Comparison of ENCODE assay signal across 8 cellular contexts in genomic region chr11:32090774-32091370, GRCh38. TPM values are rescaled to one million over a fixed set of nuclear protein-coding genes. Genes with fewer than 3 reads are reported as not detected.
DNase-seq lines count a peak whose midpoint lies in the region; ATAC-seq, FAIRE-seq and TF ChIP-seq lines count a peak whose summit lies in the region.

Gene RCN1, plus strand, starts transcription at chr11:32091074. Its CDS starts 123 bp downstream, at chr11:32091197.

- CTCF ChIA-PET in GM12878 (lab: Yijun Ruan, JAX): no interaction called here

- peak within 1 kb of the TSS; percentile 94 for H3K4me3 ChIP-seq in GM12878
- peak within 1 kb of the TSS; percentile 71 for H3K4me3 ChIP-seq in retinal pigment epithelial cell (ENCODE audit: low read length)

- peak within 1 kb of the TSS; percentile 91 for H3K4me2 ChIP-seq in GM12878 (ENCODE audit: control insufficient read depth, insufficient read depth)

- POLR2A ChIA-PET in GM12878 (lab: Charles Lee): interaction anchor here (1.1 to 1.7 kb wide), 3 partner anchors 13 to 59 kb away, joined by 4 to 11 read pairs (median 5); no protein-coding TSS in a partner anchor

- H3K79me2 ChIP-seq in GM12878 (ENCODE audit: control insufficient read depth, insufficient read depth, low read length): peaks cover 54% of the 10 kb centered on the region

- intact Hi-C loops in GM12878 (cut with micrococcal nuclease; ENCODE audit: unreplicated experiment): no loop called here

- FAIRE-seq in GM12878 (lab: Jason Lieb, UNC): no peak

- H3K36me3 ChIP-seq in GM12878 (ENCODE audit: control insufficient read depth in 2 of 2, insufficient read depth in 2 of 2, low read length in 1 of 2): 0 out of 4 replicates have a peak, but pooled peaks cover 0 to 2% of the 10 kb centered on the region in 2 experiments

- SMC1A ChIA-PET in GM12878 (lab: Charles Lee; ENCODE audit: uncharacterized antibody, unreplicated experiment): interaction anchor here (1.5 kb wide), 2 partner anchors 16 to 92 kb away, joined by 3 to 8 read pairs; no protein-coding TSS in a partner anchor

- BruUV-seq in GM12878 (replicated peaks; lab: Mats Ljungman, UMichigan): no TSS peak

- RAD21 ChIA-PET in GM12878 (lab: Charles Lee; ENCODE audit: unreplicated experiment): interaction anchor here (0.8 to 1.3 kb wide), 3 partner anchors 16 to 88 kb away, joined by 3 to 4 read pairs (median 3); no protein-coding TSS in a partner anchor

- H4K20me1 ChIP-seq in GM12878 (ENCODE audit: control insufficient read depth, insufficient read depth): no peaks in the 10 kb centered on the region

- no peak for TF ChIP-seq RAD21 in GM12878 (IDR thresholded peaks at IDR 0.05; ENCODE audit: insufficient read depth, low read depth, low read length)

- TF ChIP-seq POLR2A in GM12878 (IDR thresholded peaks at IDR 0.05; ENCODE audit: low read depth, low read length): peak; percentile 78

- peak within 1 kb of the TSS; percentile 94 for H3K9ac ChIP-seq in GM12878 (ENCODE audit: control insufficient read depth, insufficient read depth, low read length)

- H3K27me3 ChIP-seq in GM12878 (replicated peaks in 1 of 2; ENCODE audit: control insufficient read depth in 2 of 2, insufficient read depth in 2 of 2, low read length in 1 of 2): no peaks in the 10 kb centered on the region

- peaks cover 13% of the 10 kb centered on the region for H3K4me1 ChIP-seq in GM12878 (ENCODE audit: control insufficient read depth, insufficient read depth, low read length)

- in situ Hi-C loops in KBM-7 (cut with MboI; ENCODE audit: low pct_unique_long_range_greater_than_20kb, low sequenced_read_pairs): no loop called here
- in situ Hi-C loops in GM12878 (cut with MboI): loop anchor here (25.0 kb wide), 1 partner anchor 1754 kb away; no protein-coding TSS in a partner anchor

- H2AFZ ChIP-seq in GM12878 (ENCODE audit: control insufficient read depth, low read depth, low read length): peak within 1 kb of the TSS; percentile 76

- peak; percentile 50 for ATAC-seq in GM21723 (IDR thresholded peaks at IDR 0.05; ENCODE audit: unreplicated experiment)
- peak; percentile 80 for ATAC-seq in GM12878

- TF ChIP-seq EP300 in GM12878 (IDR thresholded peaks at IDR 0.05; ENCODE audit: borderline replicate concordance in 1 of 2, control insufficient read depth in 1 of 2, low read depth in 2 of 2, low read length in 2 of 2): no peak

- no peaks in the 10 kb centered on the region; the same call in 2 of the 3 replicates for H3K9me3 ChIP-seq in GM12878 (replicated peaks; ENCODE audit: control insufficient read depth, insufficient read depth, low read length)

- H3K27ac ChIP-seq in GM12878 (ENCODE audit: control insufficient read depth, insufficient read depth): peak within 1 kb of the TSS; percentile 95

- DNase-seq in ELR (ENCODE audit: low read depth) (peak; percentile 79), KBM-7 (peak; percentile 82), T-helper 2 cell (peak in 3 of 5 experiments; percentile 11 to 61 (median 12)), GM12878 (ENCODE audit: low read depth, low spot score) (no peak), hypothalamus (lab: John Stamatoyannopoulos, UW) (peak in 40 of 51 donors; percentile 9 to 72 (median 37)), retinal pigment epithelial cell (ENCODE audit: low read depth) (peak; percentile 15), HPDE6-E6E7 (ENCODE audit: extremely low spot score) (no peak)

- TF ChIP-seq CTCF in GM12878 (IDR thresholded peaks at IDR 0.05 in 2 of 3, conservative IDR thresholded peaks at IDR 0.05 in 1 of 3; ENCODE audit: control insufficient read depth in 2 of 3, extremely low read depth in 1 of 3, insufficient read depth in 1 of 3, low read depth in 3 of 3, low read length in 3 of 3) (no peak), retinal pigment epithelial cell (conservative IDR thresholded peaks at IDR 0.05; ENCODE audit: low read depth, low read length) (no peak)

- WGBS in GM12878 (ENCODE audit: insufficient coverage, insufficient replicate concordance, low lambda C conversion rate, missing lambda C conversion rate): under 1% methylated on average over 57 of the region's 69 CpGs

TF ChIP-seq in GM12878, 131 proteins besides CTCF, POLR2A, EP300 and RAD21 (continues in another document):
- TF ChIP-seq USF2 (IDR thresholded peaks at IDR 0.05; ENCODE audit: borderline replicate concordance, low read depth, low read length) (no peak), BCL3 (IDR thresholded peaks at IDR 0.05; ENCODE audit: borderline replicate concordance, insufficient read depth, low read depth, low read length, poor library complexity, severe bottlenecking) (no peak), NFIC (IDR thresholded peaks at IDR 0.05; ENCODE audit: low read depth, low read length) (no peak), ZNF207 (IDR thresholded peaks at IDR 0.05; ENCODE audit: borderline replicate concordance) (peak; percentile 56; the same call in 1 of the 2 replicates), NFYA (IDR thresholded peaks at IDR 0.05; ENCODE audit: borderline replicate concordance, low read depth, low read length) (no peak), E4F1 (IDR thresholded peaks at IDR 0.05; ENCODE audit: borderline replicate concordance, partially characterized antibody) (no peak), EED (IDR thresholded peaks at IDR 0.05; ENCODE audit: low read depth) (0 out of 2 replicates have a peak, but pooled peaks have one; percentile 41)

RNA-seq across cellular contexts. Expression of gene RCN1, which starts in this region (rescaled TPM):
- total RNA-seq in GM12878 (2013; cell fraction: nucleolus; rRNA removed): 72.5 and 78.0 TPM in 2 replicates
- total RNA-seq in GM12878 (2014; rRNA removed) (50.2 and 54.7 TPM in 2 replicates), GM12878 (2014; rRNA removed; fragmentation: Illumina TruSeq; extraction: Trizol) (61.1 and 61.5 TPM in 2 replicates), GM12878 (2021) (51.2 and 52.8 TPM in 2 replicates)
- polyA plus RNA-seq in GM12878 (2011; ENCODE audit: low read depth): 35.9 TPM
- polyA plus RNA-seq in GM12878 (2011; rRNA removed) (73.1 and 103 TPM in 2 replicates), GM12878 (2014; fragmentation: Illumina TruSeq; extraction: Trizol) (62.5 and 86.8 TPM in 2 replicates), GM12878 (2014; fragmentation: Nextera tagmentation; extraction: Ambion mirVana) (10 to 100 TPM; 17.6 to 37.4 TPM), GM12878 (2014; rRNA removed) (44.1 and 49.5 TPM in 2 replicates), GM12878 (2016; fragmentation: Nextera tagmentation; extraction: Ambion mirVana) (10 to 100 TPM; 70.9 to 76.7 TPM)
- polyA plus RNA-seq in GM12878 (2011; cell fraction: cytosol; rRNA removed): 25.5 and 27.0 TPM in 2 replicates
- 42.9 and 49.0 TPM in 2 replicates for polyA plus RNA-seq in GM12878 (2011; cell fraction: nucleus; rRNA removed)
- polyA plus RNA-seq in GM12878 (2012): 50.1 and 52.4 TPM in 2 replicates
- 24.5 and 33.3 TPM in 2 replicates for polyA minus RNA-seq in GM12878 (2011; rRNA and poly(A)+ RNA removed)
- 19.1 and 21.6 TPM in 2 replicates for polyA minus RNA-seq in GM12878 (2011; cell fraction: cytosol; rRNA and poly(A)+ RNA removed)
- 18.5 and 26.6 TPM in 2 replicates for polyA minus RNA-seq in GM12878 (2011; cell fraction: nucleus; rRNA and poly(A)+ RNA removed)

Comparison
In these comparisons a context has a peak if more than half of its experiments do, and no peak if none do; other contexts are left out.
1. DNase-seq: peak in ELR (single experiment), KBM-7 (single experiment), T-helper 2 cell (3 of 5), hypothalamus (40 of 51) and retinal pigment epithelial cell (single experiment); none in GM12878 (single experiment) and HPDE6-E6E7 (single experiment).